ENCODE assay signal across 8 cellular contexts in the genomic region with DNA sequence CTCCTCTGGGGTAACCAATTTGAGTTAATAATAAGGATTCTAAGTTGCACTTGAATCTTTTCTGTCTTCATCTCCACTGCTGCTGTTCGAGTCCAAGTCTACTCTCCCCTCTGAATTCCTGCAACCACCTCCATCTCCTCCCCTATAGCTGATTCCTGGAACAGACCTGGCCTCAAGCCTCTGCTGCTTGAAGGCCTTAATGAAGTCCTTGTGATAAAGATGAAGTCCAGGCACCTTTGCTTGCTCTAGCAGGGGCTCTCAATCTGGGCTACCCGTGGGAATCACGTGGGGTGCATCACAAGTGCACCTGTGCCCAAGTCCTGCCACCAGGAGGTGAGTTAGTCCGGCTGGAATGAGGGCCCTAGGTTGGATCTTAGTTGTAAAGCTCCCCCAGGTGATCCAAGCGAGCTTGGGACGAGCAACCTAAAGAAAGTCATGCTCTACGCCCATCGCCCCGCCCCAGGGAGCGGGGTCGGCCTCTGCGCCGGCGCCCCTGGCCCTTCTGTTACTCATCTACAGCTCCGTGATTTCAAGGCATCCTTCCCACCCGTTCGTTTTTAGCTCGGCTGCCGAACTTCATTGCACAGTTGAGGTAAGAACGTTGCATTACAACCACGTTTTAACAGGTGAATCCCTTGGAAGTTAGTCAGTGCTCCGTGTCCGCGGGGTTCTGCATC. TPM values are rescaled to one million over a fixed set of nuclear protein-coding genes. Genes with fewer than 3 reads are reported as not detected.
A peak's percentile ranks its signal among the peaks of the same experiment; 100 is the strongest.
DNase-seq lines count a peak whose midpoint lies in the region; ATAC-seq and TF ChIP-seq lines count a peak whose summit lies in the region.

No MANE protein-coding gene starts in this region.

- DNase-seq in NCI-H1092 treated with DMSO at 0.1 percent for 48 hours (lab: John Stamatoyannopoulos, UW) (peak; percentile 4), NCI-H1092 (lab: John Stamatoyannopoulos, UW) (no peak), LNCaP clone FGC (ENCODE audit: low read depth) (no peak), brain microvascular endothelial cell (no peak), right lobe of liver (peak in 2 of 3 donors; percentile 28 to 49), transverse colon (peak; percentile 46)

- H3K9me3 ChIP-seq in right lobe of liver (no peaks in the 10 kb centered on the region), transverse colon (no peaks in the 10 kb centered on the region)

- no peak for TF ChIP-seq EP300 in transverse colon (IDR thresholded peaks at IDR 0.05; ENCODE audit: low read depth)

- H3K4me3 ChIP-seq in LNCaP clone FGC (ENCODE audit: low read depth, low read length) (peak overlapping the region; percentile 67), brain microvascular endothelial cell (ENCODE audit: low read depth, low read length) (peak overlapping the region; percentile 69), right lobe of liver (peak overlapping the region; percentile 57 to 83 (median 78)), transverse colon (peak overlapping the region; percentile 75 to 83 (median 83))

- H3K36me3 ChIP-seq in brain microvascular endothelial cell (replicated peaks) (peaks cover under 1% of the 10 kb centered on the region), right lobe of liver (peaks cover 0 to 2% (median under 1%) of the 10 kb centered on the region in 4 donors), transverse colon (peaks cover 0 to 5% (median 0%) of the 10 kb centered on the region in 4 donors)

- TF ChIP-seq POLR2A in right lobe of liver (IDR thresholded peaks at IDR 0.05) (no peak), transverse colon (IDR thresholded peaks at IDR 0.05) (no peak), GM18505 (IDR thresholded peaks at IDR 0.05; ENCODE audit: borderline replicate concordance, extremely low read depth, insufficient read depth, insufficient read length) (no peak)

- in situ Hi-C loops in brain microvascular endothelial cell (cut with HindIII; ENCODE audit: low pct_ligation_motif_present, low sequenced_read_pairs) (no loop called here), transverse colon (cut with MboI; ENCODE audit: low pct_ligation_motif_present in 1 of 4, low pct_unique_long_range_greater_than_20kb in 1 of 4, low sequenced_read_pairs in 3 of 4) (no loop called here)

- TF ChIP-seq CTCF in LNCaP clone FGC (IDR thresholded peaks at IDR 0.05; ENCODE audit: control insufficient read depth, extremely low read depth, insufficient read depth), result no peak
- TF ChIP-seq CTCF in brain microvascular endothelial cell (IDR thresholded peaks at IDR 0.05; ENCODE audit: low read depth, low read length, missing control alignments), result peak; percentile 29
- TF ChIP-seq CTCF in right lobe of liver (IDR thresholded peaks at IDR 0.05), result peak; percentile 14 to 36 (median 28)
- peak in 4 of 5 experiments; percentile 21 to 55 (median 37) for TF ChIP-seq CTCF in transverse colon (IDR thresholded peaks at IDR 0.05)

- WGBS in right lobe of liver (ENCODE audit: insufficient coverage, low coverage, low lambda C conversion rate, missing lambda C conversion rate), result 38% methylated on average over 4 of the region's 24 CpGs
- WGBS in transverse colon (ENCODE audit: low coverage in 1 of 2), 2 donors, result 38 to 100% methylated on average over 1 to 24 of the region's 24 CpGs

- H3K27me3 ChIP-seq in brain microvascular endothelial cell (replicated peaks) (no peaks in the 10 kb centered on the region), right lobe of liver (no peaks in the 10 kb centered on the region), transverse colon (no peaks in the 10 kb centered on the region)

- H3K27ac ChIP-seq in brain microvascular endothelial cell, result no peak overlapping the region
- peak overlapping the region in 1 of 3 donors; percentile 82 for H3K27ac ChIP-seq in right lobe of liver
- peak overlapping the region; percentile 92 to 94 (median 93) for H3K27ac ChIP-seq in transverse colon

- intact Hi-C loops in right lobe of liver (cut with DNase I), result no loop called here
- intact Hi-C loops in transverse colon (cut with DNase I; ENCODE audit: low total_unique reads), result no loop called here

- H3K4me1 ChIP-seq in right lobe of liver (peaks cover 0 to 11% (median 6%) of the 10 kb centered on the region in 4 donors), transverse colon (peaks cover 0 to 24% (median 18%) of the 10 kb centered on the region in 4 donors)

- ATAC-seq in right lobe of liver (peak; percentile 28 to 52 (median 46)), GM18505 (IDR thresholded peaks at IDR 0.05; ENCODE audit: unreplicated experiment) (no peak), GM21528 (IDR thresholded peaks at IDR 0.05; ENCODE audit: low FRiP score, unreplicated experiment) (no peak)

RNA-seq across cellular contexts. Expression of gene IAH1, which starts 0.9 kb away (rescaled TPM):
- total RNA-seq in right lobe of liver, result 10 to 100 TPM; 30.4 to 41.3 (median 33.6) TPM
- 10 to 100 TPM; 19.1 to 50.1 (median 40.1) TPM for total RNA-seq in transverse colon

RNA-seq across cellular contexts. Expression of gene CPSF3, which starts 50.0 kb away (rescaled TPM):
- 10 to 100 TPM; 10.6 to 21.2 (median 11.7) TPM for total RNA-seq in right lobe of liver
- total RNA-seq in transverse colon, result 100 to 1,000 TPM in 1 of 4 donors, 10 to 100 TPM in 3; 17.6 to 173 (median 22.2) TPM

RNA-seq across cellular contexts. Expression of gene ITGB1BP1, which starts 50.1 kb away (rescaled TPM):
- 10 to 100 TPM in 5 of 6 experiments, 1 to 10 TPM in 1; 9.6 to 28.5 (median 20.8) TPM for total RNA-seq in right lobe of liver
- 10 to 100 TPM; 10.7 to 27.7 (median 21.7) TPM for total RNA-seq in transverse colon

Comparison
In these comparisons a context has a peak if more than half of its experiments do, and no peak if none do; other contexts are left out.
1. DNase-seq: peak in NCI-H1092 treated with DMSO at 0.1 percent for 48 hours (single experiment), right lobe of liver (2 of 3) and transverse colon (single experiment); none in NCI-H1092 (single experiment), LNCaP clone FGC (single experiment) and brain microvascular endothelial cell (single experiment).
2. ATAC-seq: peak in right lobe of liver (4 of 4); none in GM18505 (single experiment) and GM21528 (single experiment).
3. Peak in every context shown above with its lines, with median percentiles within 50 percentile points of each other: H3K4me3 ChIP-seq.